1 cellular context compared by ENCODE assay signal in the genomic region with DNA sequence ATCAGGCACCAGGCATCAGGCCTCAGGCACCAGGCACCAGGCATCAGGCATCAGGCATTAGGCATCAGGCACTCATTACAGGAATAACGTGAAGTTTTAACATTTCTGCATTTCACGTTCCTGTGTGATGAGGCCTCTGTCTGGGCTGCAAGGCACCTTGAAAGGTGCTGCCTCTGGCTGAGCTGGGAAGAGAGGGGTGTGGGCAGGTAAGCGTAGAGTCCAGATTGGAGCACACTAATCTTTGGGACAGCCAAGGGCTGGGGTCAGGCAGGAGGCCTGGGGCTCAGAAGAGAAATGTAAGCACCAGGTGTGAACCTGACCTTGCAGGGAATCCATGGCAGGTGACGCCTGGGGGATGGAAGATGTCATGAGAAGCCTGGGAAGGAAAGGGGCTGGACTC.
TF ChIP-seq lines count a peak whose summit lies in the region.

No MANE protein-coding gene starts in this region.

TF ChIP-seq in GM23338, 12 proteins besides CTCF, POLR2A, EP300 and RAD21 (continued from another document):
- no peak for TF ChIP-seq ZNF462 (CRISPR knock-in tag; IDR thresholded peaks at IDR 0.05)
- no peak for TF ChIP-seq EZH2 (IDR thresholded peaks at IDR 0.05; ENCODE audit: low read depth, unreplicated experiment)
- no peak for TF ChIP-seq STAT1 (IDR thresholded peaks at IDR 0.05; ENCODE audit: unreplicated experiment)
- no peak for TF ChIP-seq POLR2AphosphoS5 (IDR thresholded peaks at IDR 0.05; ENCODE audit: low read depth)
- TF ChIP-seq ZNF331 (CRISPR knock-in tag; IDR thresholded peaks at IDR 0.05; ENCODE audit: low read depth), result no peak
- no peak for TF ChIP-seq NANOG (IDR thresholded peaks at IDR 0.05; ENCODE audit: borderline replicate concordance)
- no peak for TF ChIP-seq EZH2phosphoT487 (IDR thresholded peaks at IDR 0.05; ENCODE audit: unreplicated experiment)
